26 cellular contexts compared by ENCODE assay signal in genomic region chrX:122567911-122568310, GRCh38.
"Had no signal": no experiment of that assay in that cellular context is flagged by ENCODE, and none has a peak within 500 bp of the region (broad histone marks: within the 10 kb centered on the region; RNA-seq: fewer than 3 reads in every experiment).

No MANE protein-coding gene starts in this region.

- H3K4me3 Mint-ChIP-seq: activated CD8-positive, alpha-beta T cell treated with anti-CD3 and anti-CD28 coated beads for 36 hours; activated naive CD4-positive, alpha-beta T cell treated with anti-CD3 and anti-CD28 coated beads, Interleukin-2, amount 10 ng/mL, durations not matched to agents 7 days and 5 days; activated naive CD8-positive, alpha-beta T cell treated with anti-CD3 and anti-CD28 coated beads for 36 hours; activated T-cell treated with anti-CD3 and anti-CD28 coated beads, Interleukin-2, amount 50 U/mL, for 72 hours; T-helper 1 cell treated with Interleukin-12 subunit alpha and Interleukin-12 subunit beta and Interleukin-4 antibody, amounts not matched to agents 30 μg/mL and 1 μg/mL, for 36 hours had no signal

- H3K4me3 ChIP-seq: adrenal gland, body of pancreas had no signal

- H3K27ac ChIP-seq: adrenal gland, body of pancreas had no signal

- H3K4me1 Mint-ChIP-seq: activated naive CD4-positive, alpha-beta T cell treated with anti-CD3 and anti-CD28 coated beads, Interleukin-2, amount 10 ng/mL, durations not matched to agents 7 days and 5 days; activated naive CD8-positive, alpha-beta T cell treated with anti-CD3 and anti-CD28 coated beads for 36 hours had no signal

- H3K27ac Mint-ChIP-seq: activated CD8-positive, alpha-beta T cell treated with anti-CD3 and anti-CD28 coated beads for 36 hours; activated naive CD4-positive, alpha-beta T cell treated with anti-CD3 and anti-CD28 coated beads, Interleukin-2, amount 10 ng/mL, durations not matched to agents 7 days and 5 days; activated naive CD8-positive, alpha-beta T cell treated with anti-CD3 and anti-CD28 coated beads for 36 hours; activated T-cell treated with anti-CD3 and anti-CD28 coated beads, Interleukin-2, amount 50 U/mL, for 72 hours; activated T-helper 2 cell treated with anti-CD3 and anti-CD28 coated beads, Interferon-gamma antibody, Interleukin-2, Interleukin-4, amounts not matched to agents 10 μg/mL and 5 μg/mL and 100 μg/mL, durations not matched to agents 14 hours and 24 hours and 36 hours; T-helper 1 cell treated with Interleukin-12 subunit alpha and Interleukin-12 subunit beta and Interleukin-4 antibody, amounts not matched to agents 30 μg/mL and 1 μg/mL, for 36 hours had no signal

- H3K36me3 Mint-ChIP-seq: activated naive CD4-positive, alpha-beta T cell treated with anti-CD3 and anti-CD28 coated beads, Interleukin-2, amount 10 ng/mL, durations not matched to agents 7 days and 5 days; activated naive CD8-positive, alpha-beta T cell treated with anti-CD3 and anti-CD28 coated beads for 36 hours had no signal

- H3K36me3 ChIP-seq: adrenal gland had no signal

- DNase-seq: activated CD4-positive, alpha-beta T cell treated with anti-CD3 and anti-CD28 coated beads for 4 hours; activated CD8-positive, alpha-beta memory T cell treated with anti-CD3 and anti-CD28 coated beads, Interleukin-2, amount 50 U/mL, for 4 hours; activated CD8-positive, alpha-beta T cell treated with anti-CD3 and anti-CD28 coated beads for 36 hours; activated gamma-delta T cell treated with Interleukin-2 at 50 U/mL for 16 hours; activated naive CD4-positive, alpha-beta T cell treated with anti-CD3 and anti-CD28 coated beads, Interleukin-2, amount 10 ng/mL, durations not matched to agents 7 days and 5 days; activated naive CD8-positive, alpha-beta T cell treated with anti-CD3 and anti-CD28 coated beads for 36 hours; activated T-cell treated with anti-CD3 and anti-CD28 coated beads, Interleukin-2, amount 50 U/mL, for 72 hours; adrenal gland; aorta; body of pancreas; central memory CD4-positive, alpha-beta T cell; Karpas-422; MM.1S; NCI-H1105 treated with DMSO at 0.1 percent for 48 hours; NCI-H1436 treated with DMSO at 0.1 percent for 48 hours; NCI-H187; NCI-H2081; NCI-H446; NCI-H524; PC-3; SHP77 had no signal

- H3K27me3 Mint-ChIP-seq: activated CD8-positive, alpha-beta T cell treated with anti-CD3 and anti-CD28 coated beads for 36 hours; activated naive CD4-positive, alpha-beta T cell treated with anti-CD3 and anti-CD28 coated beads, Interleukin-2, amount 10 ng/mL, durations not matched to agents 7 days and 5 days; activated naive CD8-positive, alpha-beta T cell treated with anti-CD3 and anti-CD28 coated beads for 36 hours had no signal

- ATAC-seq: activated CD4-positive, CD25-positive, alpha-beta regulatory T cell treated with anti-CD3 and anti-CD28 coated beads, Interleukin-2, amount 50 U/mL, for 24 hours; activated CD8-positive, alpha-beta T cell treated with anti-CD3 and anti-CD28 coated beads for 36 hours; activated T-cell treated with anti-CD3 and anti-CD28 coated beads, Interleukin-2, amount 50 U/mL, for 72 hours; body of pancreas; PC-3 had no signal

- H3K9me3 ChIP-seq: adrenal gland, body of pancreas had no signal

- FAIRE-seq: bronchial epithelial cell, RCC 7860 had no signal

- H3K9me3 Mint-ChIP-seq: activated CD8-positive, alpha-beta T cell treated with anti-CD3 and anti-CD28 coated beads for 36 hours; activated naive CD8-positive, alpha-beta T cell treated with anti-CD3 and anti-CD28 coated beads for 36 hours had no signal

- H3K4me1 ChIP-seq: adrenal gland, body of pancreas had no signal

- H3K27me3 ChIP-seq: adrenal gland, body of pancreas had no signal
